ENCODE assay signal across 9 cellular contexts in the genomic region with DNA sequence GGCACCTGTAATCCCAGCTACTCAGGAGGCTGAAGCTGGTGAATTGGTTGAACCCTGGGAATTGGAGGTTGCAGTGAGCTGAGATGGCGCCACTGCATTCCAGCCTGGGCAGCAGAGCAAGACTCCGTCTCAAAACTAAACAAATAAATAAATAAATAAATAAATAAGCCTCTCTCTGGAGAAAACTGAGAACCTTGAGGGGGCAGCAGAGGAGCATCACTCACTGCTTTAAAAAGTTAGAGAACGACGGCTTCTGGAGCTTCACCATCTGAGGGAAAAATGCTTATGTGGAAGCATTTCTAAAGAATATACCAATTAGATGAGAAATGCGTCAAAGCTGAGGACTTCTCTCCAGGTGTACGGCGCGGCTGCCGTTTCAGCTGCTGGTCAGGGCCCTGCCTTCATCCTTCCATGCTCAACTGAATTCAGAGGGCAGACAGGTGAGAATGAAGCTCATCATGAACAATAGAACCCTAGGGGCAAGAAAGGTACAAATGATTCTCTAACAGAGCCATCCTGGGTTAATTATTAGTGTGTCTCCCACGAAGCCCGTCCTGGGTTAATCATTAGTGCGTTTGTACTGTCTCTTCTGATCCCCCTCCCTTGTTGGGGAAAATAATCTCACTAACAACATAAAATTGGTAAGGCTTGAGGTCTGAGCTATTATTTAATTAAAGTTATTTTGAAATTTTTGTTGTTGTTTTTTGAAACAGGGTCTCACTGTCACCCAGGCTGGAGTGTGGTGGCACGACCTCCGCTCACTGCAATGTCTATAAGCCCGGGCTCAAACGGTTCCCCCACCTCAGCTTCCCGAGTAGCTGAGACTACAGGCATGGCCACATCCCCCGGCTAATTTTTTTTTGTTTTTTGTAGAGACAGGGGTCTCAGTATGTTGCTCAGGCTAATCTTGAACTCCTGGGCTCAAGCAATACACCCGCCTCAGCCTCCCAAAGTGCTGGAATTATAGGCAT.
DNase-seq lines count a peak whose midpoint lies in the region; ATAC-seq, FAIRE-seq and TF ChIP-seq lines count a peak whose summit lies in the region.
"Had no signal": no experiment of that assay in that cellular context is flagged by ENCODE, and none has a peak within 500 bp of the region (broad histone marks: within the 10 kb centered on the region; RNA-seq: fewer than 3 reads in every experiment).

No MANE protein-coding gene starts in this region.

- H2AFZ ChIP-seq in DND-41 (ENCODE audit: low read depth, low read length): no peak overlapping the region

- H3K9ac ChIP-seq in DND-41 (ENCODE audit: low read depth, low read length): no peak overlapping the region

- H3K27me3 Mint-ChIP-seq in neural crest cell (ENCODE audit: low read depth): no peaks in the 10 kb centered on the region
- H3K27me3 Mint-ChIP-seq in stimulated activated naive CD8-positive, alpha-beta T cell treated with anti-CD3 and anti-CD28 coated beads, Interleukin-15, amount 100 ng/mL, for 72 hours: no peaks in the 10 kb centered on the region
- no peaks in the 10 kb centered on the region for H3K27me3 Mint-ChIP-seq in activated naive CD8-positive, alpha-beta T cell treated with anti-CD3 and anti-CD28 coated beads for 36 hours

- no peaks in the 10 kb centered on the region for H3K36me3 Mint-ChIP-seq in neural crest cell (ENCODE audit: low read depth)
- H3K36me3 Mint-ChIP-seq in activated naive CD8-positive, alpha-beta T cell treated with anti-CD3 and anti-CD28 coated beads for 36 hours: no peaks in the 10 kb centered on the region
- H3K36me3 Mint-ChIP-seq: activated naive CD8-positive, alpha-beta T cell treated with anti-CD3 and anti-CD28 coated beads, Interleukin-2, amount 10 ng/mL, durations not matched to agents 7 days and 5 days had no signal

- H3K4me1 Mint-ChIP-seq in neural crest cell: peaks cover 5% of the 10 kb centered on the region
- no peaks in the 10 kb centered on the region for H3K4me1 Mint-ChIP-seq in stimulated activated naive CD8-positive, alpha-beta T cell treated with anti-CD3 and anti-CD28 coated beads, Interleukin-15, amount 100 ng/mL, for 72 hours
- no peaks in the 10 kb centered on the region for H3K4me1 Mint-ChIP-seq in activated naive CD8-positive, alpha-beta T cell treated with anti-CD3 and anti-CD28 coated beads for 36 hours
- H3K4me1 Mint-ChIP-seq: activated naive CD8-positive, alpha-beta T cell treated with anti-CD3 and anti-CD28 coated beads, Interleukin-2, amount 10 ng/mL, durations not matched to agents 7 days and 5 days had no signal

- no peaks in the 10 kb centered on the region for H3K9me3 Mint-ChIP-seq in neural crest cell
- H3K9me3 Mint-ChIP-seq in stimulated activated naive CD8-positive, alpha-beta T cell treated with anti-CD3 and anti-CD28 coated beads, Interleukin-15, amount 100 ng/mL, for 72 hours: no peaks in the 10 kb centered on the region
- no peaks in the 10 kb centered on the region for H3K9me3 Mint-ChIP-seq in activated naive CD8-positive, alpha-beta T cell treated with anti-CD3 and anti-CD28 coated beads for 36 hours
- H3K9me3 Mint-ChIP-seq: activated naive CD8-positive, alpha-beta T cell treated with anti-CD3 and anti-CD28 coated beads, Interleukin-2, amount 10 ng/mL, durations not matched to agents 7 days and 5 days had no signal

- no peaks in the 10 kb centered on the region for H3K27me3 ChIP-seq in DND-41 (ENCODE audit: insufficient read depth, low read length, poor library complexity)

- no peak overlapping the region for H3K4me3 Mint-ChIP-seq in neural crest cell
- no peak overlapping the region for H3K4me3 Mint-ChIP-seq in stimulated activated naive CD8-positive, alpha-beta T cell treated with anti-CD3 and anti-CD28 coated beads, Interleukin-15, amount 100 ng/mL, for 72 hours
- H3K4me3 Mint-ChIP-seq in activated naive CD8-positive, alpha-beta T cell treated with anti-CD3 and anti-CD28 coated beads for 36 hours: no peak overlapping the region
- H3K4me3 Mint-ChIP-seq: activated naive CD8-positive, alpha-beta T cell treated with anti-CD3 and anti-CD28 coated beads, Interleukin-2, amount 10 ng/mL, durations not matched to agents 7 days and 5 days had no signal

- no peaks in the 10 kb centered on the region for H3K36me3 ChIP-seq in DND-41 (ENCODE audit: insufficient read depth, low read length)

- H3K4me1 ChIP-seq in DND-41 (ENCODE audit: insufficient read depth, low read length): no peaks in the 10 kb centered on the region

- no peaks in the 10 kb centered on the region for H4K20me1 ChIP-seq in DND-41 (ENCODE audit: insufficient read depth, low read length)

- H3K9me3 ChIP-seq in DND-41 (ENCODE audit: insufficient read depth, low read length, severe bottlenecking): no peaks in the 10 kb centered on the region

- ATAC-seq in DND-41 (ENCODE audit: insufficient read depth, low read depth): no peak
- ATAC-seq in stimulated activated naive CD8-positive, alpha-beta T cell treated with anti-CD3 and anti-CD28 coated beads, Interleukin-15, amount 100 ng/mL, for 72 hours: no peak

- H3K27ac Mint-ChIP-seq in neural crest cell (ENCODE audit: unreplicated experiment): no peak overlapping the region
- H3K27ac Mint-ChIP-seq in stimulated activated naive CD8-positive, alpha-beta T cell treated with anti-CD3 and anti-CD28 coated beads, Interleukin-15, amount 100 ng/mL, for 72 hours: no peak overlapping the region
- H3K27ac Mint-ChIP-seq in activated naive CD8-positive, alpha-beta T cell treated with anti-CD3 and anti-CD28 coated beads for 36 hours: no peak overlapping the region
- H3K27ac Mint-ChIP-seq: activated naive CD8-positive, alpha-beta T cell treated with anti-CD3 and anti-CD28 coated beads, Interleukin-2, amount 10 ng/mL, durations not matched to agents 7 days and 5 days had no signal

- no peaks in the 10 kb centered on the region for H3K79me2 ChIP-seq in DND-41 (ENCODE audit: insufficient read depth, low read length)

- FAIRE-seq in HTR-8/SVneo (lab: Jason Lieb, UNC): no peak

- TF ChIP-seq CTCF in DND-41 (IDR thresholded peaks at IDR 0.05; ENCODE audit: borderline replicate concordance, extremely low read depth, low read length, poor library complexity, severe bottlenecking) (peak; percentile 14), choroid plexus epithelial cell (conservative IDR thresholded peaks at IDR 0.05; ENCODE audit: low read depth, low read length) (peak; percentile 72), neural crest cell (conservative IDR thresholded peaks at IDR 0.05) (peak; percentile 63)

- peak; percentile 16 for DNase-seq in DND-41
- peak; percentile 18 for DNase-seq in NCI-H1694 treated with DMSO at 0.1 percent for 48 hours (lab: John Stamatoyannopoulos, UW)
- DNase-seq in choroid plexus epithelial cell (ENCODE audit: low read depth): peak; percentile 84
- peak; percentile 26 for DNase-seq in neural crest cell (ENCODE audit: low read depth, low spot score)
- no peak for DNase-seq in stimulated activated naive CD8-positive, alpha-beta T cell treated with anti-CD3 and anti-CD28 coated beads, Interleukin-15, amount 100 ng/mL, for 72 hours
- DNase-seq in HTR-8/SVneo (ENCODE audit: insufficient read length, low spot score): no peak
- DNase-seq in activated naive CD8-positive, alpha-beta T cell treated with anti-CD3 and anti-CD28 coated beads for 36 hours: no peak
- no peak for DNase-seq in SIG-M5 treated with dmso at 0.1 percent for 504 hours (lab: John Stamatoyannopoulos, UW; ENCODE audit: unreplicated experiment)
- DNase-seq: activated naive CD8-positive, alpha-beta T cell treated with anti-CD3 and anti-CD28 coated beads, Interleukin-2, amount 10 ng/mL, durations not matched to agents 7 days and 5 days had no signal

- no peak overlapping the region for H3K4me3 ChIP-seq in DND-41 (ENCODE audit: low read depth in 1 of 2, low read length in 2 of 2)
- H3K4me3 ChIP-seq in choroid plexus epithelial cell (ENCODE audit: low read depth, low read length): no peak overlapping the region

- no peak overlapping the region for H3K27ac ChIP-seq in DND-41 (ENCODE audit: low read length)

- no peak overlapping the region for H3K4me2 ChIP-seq in DND-41 (ENCODE audit: insufficient read depth, low read length)

Comparison
In these comparisons a context has a peak if more than half of its experiments do, and no peak if none do; other contexts are left out.
1. DNase-seq: peak in DND-41 (single experiment), NCI-H1694 treated with DMSO at 0.1 percent for 48 hours (single experiment), choroid plexus epithelial cell (single experiment) and neural crest cell (single experiment); none in stimulated activated naive CD8-positive, alpha-beta T cell treated with anti-CD3 and anti-CD28 coated beads, Interleukin-15, amount 100 ng/mL, for 72 hours (0 of 2), HTR-8/SVneo (single experiment), activated naive CD8-positive, alpha-beta T cell treated with anti-CD3 and anti-CD28 coated beads for 36 hours (single experiment) and SIG-M5 treated with dmso at 0.1 percent for 504 hours (single experiment).
2. CTCF ChIP-seq: peak in every context shown above with its lines; median percentile 72 in choroid plexus epithelial cell; 63 in neural crest cell; 14 in DND-41.